19 cellular contexts compared by ENCODE assay signal in the genomic region with DNA sequence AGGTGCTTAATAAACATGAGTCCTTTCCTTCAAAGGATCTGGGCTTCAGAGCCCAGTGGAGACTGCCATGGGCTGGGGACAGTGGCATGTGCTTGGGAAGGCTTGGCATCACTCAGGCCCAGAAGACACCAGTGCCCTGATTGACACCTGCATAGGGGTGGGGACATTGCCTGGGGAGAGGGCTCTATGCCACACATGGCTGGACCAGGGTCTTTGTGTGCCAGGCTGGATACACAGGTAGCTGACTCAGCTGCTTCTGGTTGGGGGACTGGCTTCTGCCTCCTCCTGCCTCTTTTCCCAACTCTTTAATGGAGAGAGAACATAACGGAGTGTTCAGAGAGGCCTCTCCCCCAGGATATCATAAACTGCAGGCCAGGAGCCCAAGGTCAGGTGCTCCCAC.
"Had no signal": no experiment of that assay in that cellular context is flagged by ENCODE, and none has a peak within 500 bp of the region (broad histone marks: within the 10 kb centered on the region; RNA-seq: fewer than 3 reads in every experiment).

No MANE protein-coding gene starts in this region.

- H3K27ac ChIP-seq: brain microvascular endothelial cell, colonic mucosa, esophagus muscularis mucosa, heart right ventricle, tibial artery had no signal

- ATAC-seq: activated CD8-positive, alpha-beta T cell treated with anti-CD3 and anti-CD28 coated beads for 36 hours; mucosa of descending colon had no signal

- H3K36me3 ChIP-seq: brain microvascular endothelial cell, colonic mucosa, esophagus muscularis mucosa, heart right ventricle, tibial artery had no signal

- H3K9me3 Mint-ChIP-seq: activated B cell treated with CpG ODN at 0.5 μM for 24 hours; activated CD4-positive, alpha-beta T cell treated with anti-CD3 and anti-CD28 coated beads, Interleukin-2, amount 10 ng/mL, durations not matched to agents 24 days and 14 days; activated CD8-positive, alpha-beta T cell treated with anti-CD3 and anti-CD28 coated beads for 36 hours; activated naive CD8-positive, alpha-beta T cell treated with anti-CD3 and anti-CD28 coated beads, Interleukin-2, amount 10 ng/mL, durations not matched to agents 7 days and 5 days; activated T-helper 2 cell treated with anti-CD3 and anti-CD28 coated beads, Interferon-gamma antibody, Interleukin-2, Interleukin-4, amounts not matched to agents 10 μg/mL and 5 μg/mL and 100 μg/mL, durations not matched to agents 14 hours and 24 hours and 36 hours; central memory CD8-positive, alpha-beta T cell; immature natural killer cell; naive B cell had no signal

- DNase-seq: activated B cell treated with CpG ODN at 0.5 μM for 24 hours; activated CD4-positive, alpha-beta T cell treated with anti-CD3 and anti-CD28 coated beads, Interleukin-2, amount 10 ng/mL, durations not matched to agents 24 days and 14 days; activated CD8-positive, alpha-beta T cell treated with anti-CD3 and anti-CD28 coated beads for 36 hours; activated naive CD4-positive, alpha-beta T cell treated with Interleukin-2 at 50 U/mL for 16 hours; activated naive CD8-positive, alpha-beta T cell treated with anti-CD3 and anti-CD28 coated beads, Interleukin-2, amount 10 ng/mL, durations not matched to agents 7 days and 5 days; activated T-cell treated with anti-CD3 and anti-CD28 coated beads, Interleukin-2, amount 50 U/mL, for 1 hour; anterior cingulate cortex; brain microvascular endothelial cell; colonic mucosa; immature natural killer cell; mucosa of descending colon; naive B cell; stimulated activated CD4-positive, alpha-beta T cell treated with anti-CD3 and anti-CD28 coated beads, Interleukin-2, amount 100 ng/mL, for 24 hours; stimulated activated naive CD4-positive, alpha-beta T cell treated with Interleukin-2 at 50 U/mL for 16 hours had no signal

- H3K27ac Mint-ChIP-seq: activated B cell treated with CpG ODN at 0.5 μM for 24 hours; activated CD4-positive, alpha-beta T cell treated with anti-CD3 and anti-CD28 coated beads, Interleukin-2, amount 10 ng/mL, durations not matched to agents 24 days and 14 days; activated CD8-positive, alpha-beta T cell treated with anti-CD3 and anti-CD28 coated beads for 36 hours; activated naive CD8-positive, alpha-beta T cell treated with anti-CD3 and anti-CD28 coated beads, Interleukin-2, amount 10 ng/mL, durations not matched to agents 7 days and 5 days; activated T-helper 2 cell treated with anti-CD3 and anti-CD28 coated beads, Interferon-gamma antibody, Interleukin-2, Interleukin-4, amounts not matched to agents 10 μg/mL and 5 μg/mL and 100 μg/mL, durations not matched to agents 14 hours and 24 hours and 36 hours; immature natural killer cell; naive B cell had no signal

- H3K4me3 ChIP-seq: colonic mucosa, esophagus muscularis mucosa, heart right ventricle, mucosa of descending colon, tibial artery had no signal

- H3K9me3 ChIP-seq: colonic mucosa, esophagus muscularis mucosa, heart right ventricle, mucosa of descending colon, tibial artery had no signal

- H3K4me3 Mint-ChIP-seq: activated B cell treated with CpG ODN at 0.5 μM for 24 hours; activated CD4-positive, alpha-beta T cell treated with anti-CD3 and anti-CD28 coated beads, Interleukin-2, amount 10 ng/mL, durations not matched to agents 24 days and 14 days; activated CD8-positive, alpha-beta T cell treated with anti-CD3 and anti-CD28 coated beads for 36 hours; activated naive CD8-positive, alpha-beta T cell treated with anti-CD3 and anti-CD28 coated beads, Interleukin-2, amount 10 ng/mL, durations not matched to agents 7 days and 5 days had no signal

- H3K36me3 Mint-ChIP-seq: activated naive CD8-positive, alpha-beta T cell treated with anti-CD3 and anti-CD28 coated beads, Interleukin-2, amount 10 ng/mL, durations not matched to agents 7 days and 5 days; immature natural killer cell; naive B cell had no signal

- H3K4me1 ChIP-seq: colonic mucosa had no signal
